In genomic region chr6:47752801-47753200, GRCh38 we compare ENCODE assay signal across 15 cellular contexts. TPM values are rescaled to one million over a fixed set of nuclear protein-coding genes. Genes with fewer than 3 reads are reported as not detected.
A peak's percentile ranks its signal among the peaks of the same experiment; 100 is the strongest.
DNase-seq lines count a peak whose midpoint lies in the region; ATAC-seq and TF ChIP-seq lines count a peak whose summit lies in the region.
"Had no signal": no experiment of that assay in that cellular context is flagged by ENCODE, and none has a peak within 500 bp of the region (broad histone marks: within the 10 kb centered on the region; RNA-seq: fewer than 3 reads in every experiment).

No MANE protein-coding gene starts in this region.

- H3K4me1 Mint-ChIP-seq in activated naive CD4-positive, alpha-beta T cell treated with anti-CD3 and anti-CD28 coated beads, Interleukin-2, amount 10 ng/mL, durations not matched to agents 7 days and 5 days: no peaks in the 10 kb centered on the region
- H3K4me1 Mint-ChIP-seq: CD14-positive monocyte had no signal

- 0 out of 2 replicates have a peak overlapping the region, but pooled peaks have one; percentile 27 for H2AFZ ChIP-seq in PC-3 (ENCODE audit: low read length)
- H2AFZ ChIP-seq: GM23248 had no signal

- H3K27ac ChIP-seq in PC-3 (ENCODE audit: low read length): no peak overlapping the region
- H3K27ac ChIP-seq: A549, GM23248 had no signal

- no peak for TF ChIP-seq CTCF in PC-3 (conservative IDR thresholded peaks at IDR 0.05; ENCODE audit: low read depth, low read length)

- no peak for ATAC-seq in PC-3
- ATAC-seq: A549; CD8-positive, alpha-beta T cell; HCT116 had no signal

- no peaks in the 10 kb centered on the region for H3K9me3 ChIP-seq in PC-3 (ENCODE audit: low read length)
- H3K9me3 ChIP-seq: A549 had no signal

- no peaks in the 10 kb centered on the region for H3F3A ChIP-seq in PC-3 (ENCODE audit: low read length, unreplicated experiment)

- H3K27ac Mint-ChIP-seq in activated naive CD4-positive, alpha-beta T cell treated with anti-CD3 and anti-CD28 coated beads, Interleukin-2, amount 10 ng/mL, durations not matched to agents 7 days and 5 days: no peak overlapping the region
- H3K27ac Mint-ChIP-seq: CD14-positive monocyte; CD8-positive, alpha-beta T cell had no signal

- POLR2A ChIA-PET in PC-3 (lab: Charles Lee; ENCODE audit: unreplicated experiment): interaction anchor here (0.6 kb wide), 1 partner anchor 66 kb away, joined by 3 read pairs; no protein-coding TSS in a partner anchor

- DNase-seq in LoVo (ENCODE audit: low spot score) (peak; percentile 58), PC-3 (no peak), islet precursor cell (peak; percentile 63), NCI-H524 treated with DMSO at 0.1 percent for 48 hours (lab: John Stamatoyannopoulos, UW) (no peak)
- DNase-seq in activated naive CD4-positive, alpha-beta T cell treated with anti-CD3 and anti-CD28 coated beads, Interleukin-2, amount 10 ng/mL, durations not matched to agents 7 days and 5 days: no peak
- DNase-seq in activated CD4-positive, CD25-positive, alpha-beta regulatory T cell (lab: John Stamatoyannopoulos, UW): no peak
- DNase-seq: CD8-positive, alpha-beta T cell; COR-L47; DMS153; DMS79 treated with DMSO at 0.1 percent for 48 hours; EL; GM23248 had no signal

- no peak overlapping the region for H3K4me3 Mint-ChIP-seq in activated naive CD4-positive, alpha-beta T cell treated with anti-CD3 and anti-CD28 coated beads, Interleukin-2, amount 10 ng/mL, durations not matched to agents 7 days and 5 days
- H3K4me3 Mint-ChIP-seq: CD14-positive monocyte; CD8-positive, alpha-beta T cell had no signal

- H3K4me1 ChIP-seq in PC-3 (ENCODE audit: insufficient read depth, low read length): 0 out of 2 replicates have a peak, but pooled peaks cover 3% of the 10 kb centered on the region
- H3K4me1 ChIP-seq: A549 had no signal

- H3K4me2 ChIP-seq in PC-3 (ENCODE audit: low read length): no peak overlapping the region
- H3K4me2 ChIP-seq: A549 had no signal

- no peak overlapping the region for H3K4me3 ChIP-seq in PC-3 (ENCODE audit: low read length)
- H3K4me3 ChIP-seq: A549, GM23248 had no signal

- H3K9me3 Mint-ChIP-seq in activated naive CD4-positive, alpha-beta T cell treated with anti-CD3 and anti-CD28 coated beads, Interleukin-2, amount 10 ng/mL, durations not matched to agents 7 days and 5 days: no peaks in the 10 kb centered on the region

- intact Hi-C loops in PC-3 (cut with micrococcal nuclease): no loop called here

- no peak overlapping the region for H3K9ac ChIP-seq in PC-3 (ENCODE audit: low read length)
- H3K9ac ChIP-seq: GM23248 had no signal

- no peaks in the 10 kb centered on the region for H4K20me1 ChIP-seq in PC-3 (ENCODE audit: low read length)

- H3K36me3 ChIP-seq in PC-3 (ENCODE audit: low read depth, low read length): no peaks in the 10 kb centered on the region

- H3K36me3 Mint-ChIP-seq in activated naive CD4-positive, alpha-beta T cell treated with anti-CD3 and anti-CD28 coated beads, Interleukin-2, amount 10 ng/mL, durations not matched to agents 7 days and 5 days: no peaks in the 10 kb centered on the region
- H3K36me3 Mint-ChIP-seq: CD14-positive monocyte; CD8-positive, alpha-beta T cell had no signal

- no TSS peak for BruUV-seq in PC-3 (replicated peaks; lab: Mats Ljungman, UMichigan)

- H3K79me2 ChIP-seq in PC-3 (ENCODE audit: low read length): no peaks in the 10 kb centered on the region

- peaks cover 5% of the 10 kb centered on the region for H3K27me3 Mint-ChIP-seq in activated naive CD4-positive, alpha-beta T cell treated with anti-CD3 and anti-CD28 coated beads, Interleukin-2, amount 10 ng/mL, durations not matched to agents 7 days and 5 days

- H3K27me3 ChIP-seq in PC-3 (ENCODE audit: low read length): no peaks in the 10 kb centered on the region

- no peaks in the 10 kb centered on the region for H3K9me2 ChIP-seq in PC-3 (replicated peaks; ENCODE audit: low read length)

- CTCF ChIA-PET in PC-3 (lab: Charles Lee): no interaction called here
- CTCF ChIA-PET in activated naive CD4-positive, alpha-beta T cell treated with anti-CD3 and anti-CD28 coated beads, Interleukin-2, amount 10 ng/mL, durations not matched to agents 7 days and 5 days (lab: Charles Lee): interaction anchor here (1.0 kb wide), 1 partner anchor 28 kb away, joined by 5 read pairs; no protein-coding TSS in a partner anchor

RNA-seq across cellular contexts. Expression of gene OPN5, which starts 29.0 kb away (rescaled TPM):
- total RNA-seq in PC-3 (2014; rRNA removed): not detected in 2 replicates
- total RNA-seq: CD8-positive, alpha-beta T cell; GM23248 had no signal

RNA-seq across cellular contexts. Expression of gene ADGRF4, which starts 54.4 kb away (rescaled TPM):
- 3.4 and 4.2 TPM in 2 replicates for total RNA-seq in PC-3 (2014; rRNA removed)
- total RNA-seq: CD8-positive, alpha-beta T cell had no signal

Comparison
In these comparisons a context has a peak if more than half of its experiments do, and no peak if none do; other contexts are left out.
1. DNase-seq: peak in LoVo (single experiment) and islet precursor cell (single experiment); none in PC-3 (single experiment), activated naive CD4-positive, alpha-beta T cell treated with anti-CD3 and anti-CD28 coated beads, Interleukin-2, amount 10 ng/mL, durations not matched to agents 7 days and 5 days (single experiment), NCI-H524 treated with DMSO at 0.1 percent for 48 hours (single experiment) and activated CD4-positive, CD25-positive, alpha-beta regulatory T cell (0 of 4).